8 cellular contexts compared by ENCODE assay signal in genomic region chr13:48400820-48401219, GRCh38. TPM values are rescaled to one million over a fixed set of nuclear protein-coding genes. Genes with fewer than 3 reads are reported as not detected.
DNase-seq lines count a peak whose midpoint lies in the region; ATAC-seq and TF ChIP-seq lines count a peak whose summit lies in the region.

No MANE protein-coding gene starts in this region.

- peaks cover 60% of the 10 kb centered on the region for H3K4me1 Mint-ChIP-seq in activated CD4-positive, alpha-beta memory T cell treated with anti-CD3 and anti-CD28 coated beads, Interleukin-2, amount 10 ng/mL, durations not matched to agents 7 days and 5 days

- POLR2A ChIA-PET in activated CD4-positive, alpha-beta memory T cell treated with anti-CD3 and anti-CD28 coated beads, Interleukin-2, amount 10 ng/mL, durations not matched to agents 7 days and 5 days (lab: Charles Lee) = interaction anchor here (0.8 to 3.9 kb wide), 13 partner anchors 12 to 185 kb away, joined by 3 to 41 read pairs (median 8); partner anchors contain the start of genes LPAR6 and RCBTB2

- H3K4me1 ChIP-seq in DOHH2 (ENCODE audit: control insufficient read depth, low read length) (peaks cover 37% of the 10 kb centered on the region), right cardiac atrium (ENCODE audit: control insufficient read depth, insufficient read depth, low read length) (no peaks in the 10 kb centered on the region)

- no peak overlapping the region for H3K4me3 ChIP-seq in DOHH2 (ENCODE audit: low read length)
- H3K4me3 ChIP-seq in right cardiac atrium (ENCODE audit: low read length) = no peak overlapping the region

- peak overlapping the region; percentile 31 for H3K4me2 ChIP-seq in DOHH2 (ENCODE audit: low read length)

- no peaks in the 10 kb centered on the region; the same call in 1 of the 2 replicates for H4K20me1 ChIP-seq in DOHH2 (ENCODE audit: control insufficient read depth, insufficient read depth, low read depth, low read length)

- WGBS in right cardiac atrium = 29% methylated on average over 1 of the region's 1 CpG

- H3F3A ChIP-seq in DOHH2 (ENCODE audit: control insufficient read depth, insufficient read depth) = no peaks in the 10 kb centered on the region

- H3K9me2 ChIP-seq in DOHH2 (replicated peaks; ENCODE audit: control insufficient read depth, low read length) = no peaks in the 10 kb centered on the region

- H3K27ac ChIP-seq in DOHH2 (ENCODE audit: low read depth, low read length) = 0 out of 2 replicates have a peak overlapping the region, but pooled peaks have one; percentile 4
- H3K27ac ChIP-seq in right cardiac atrium (ENCODE audit: low read length) = no peak overlapping the region

- CTCF ChIA-PET in activated CD4-positive, alpha-beta memory T cell treated with anti-CD3 and anti-CD28 coated beads, Interleukin-2, amount 10 ng/mL, durations not matched to agents 7 days and 5 days (lab: Charles Lee) = interaction anchor here (0.6 to 3.3 kb wide), 6 partner anchors 91 to 181 kb away, joined by 3 to 28 read pairs (median 5); no protein-coding TSS in a partner anchor

- intact Hi-C loops in right cardiac atrium (cut with DNase I) = loop anchor here in 1 of 4 donors (10.0 kb wide), 1 partner anchor 174 kb away; no protein-coding TSS in a partner anchor

- H3K36me3 Mint-ChIP-seq in activated CD4-positive, alpha-beta memory T cell treated with anti-CD3 and anti-CD28 coated beads, Interleukin-2, amount 10 ng/mL, durations not matched to agents 7 days and 5 days (ENCODE audit: low read depth) = peaks cover 33% of the 10 kb centered on the region

- peaks cover 6% of the 10 kb centered on the region for H3K9me3 Mint-ChIP-seq in activated CD4-positive, alpha-beta memory T cell treated with anti-CD3 and anti-CD28 coated beads, Interleukin-2, amount 10 ng/mL, durations not matched to agents 7 days and 5 days

- peak; percentile 48 for ATAC-seq in HG02759 (IDR thresholded peaks at IDR 0.05; ENCODE audit: unreplicated experiment)
- ATAC-seq in right cardiac atrium = peak; percentile 77 to 79
- ATAC-seq in HG02852 (IDR thresholded peaks at IDR 0.05; ENCODE audit: unreplicated experiment) = no peak
- no peak for ATAC-seq in HG03571 (IDR thresholded peaks at IDR 0.05; ENCODE audit: unreplicated experiment)

- peaks cover 6% of the 10 kb centered on the region; the same call in 1 of the 2 replicates for H3K79me2 ChIP-seq in DOHH2 (ENCODE audit: control insufficient read depth, low read length)

- peaks cover 44% of the 10 kb centered on the region for H3K36me3 ChIP-seq in DOHH2 (ENCODE audit: control insufficient read depth, low read length)

- H3K9me3 ChIP-seq in DOHH2 (ENCODE audit: control insufficient read depth, insufficient read depth, low read length) (no peaks in the 10 kb centered on the region), right cardiac atrium (ENCODE audit: control insufficient read depth, low read length) (no peaks in the 10 kb centered on the region)

- no peaks in the 10 kb centered on the region for H3K27me3 ChIP-seq in DOHH2 (ENCODE audit: control insufficient read depth, low read length)
- no peaks in the 10 kb centered on the region for H3K27me3 ChIP-seq in right cardiac atrium (ENCODE audit: control insufficient read depth, insufficient read depth)

- peak overlapping the region; percentile 38 for H3K4me3 Mint-ChIP-seq in activated CD4-positive, alpha-beta memory T cell treated with anti-CD3 and anti-CD28 coated beads, Interleukin-2, amount 10 ng/mL, durations not matched to agents 7 days and 5 days

- no peak for TF ChIP-seq CTCF in DOHH2 (IDR thresholded peaks at IDR 0.05; ENCODE audit: low read depth, low read length, poor library complexity, severe bottlenecking)

- DNase-seq in activated CD4-positive, alpha-beta memory T cell treated with anti-CD3 and anti-CD28 coated beads, Interleukin-2, amount 10 ng/mL, durations not matched to agents 7 days and 5 days = no peak
- no peak for DNase-seq in right cardiac atrium
- peak; percentile 76 for DNase-seq in stromal cell of bone marrow (ENCODE audit: low read depth)
- no peak for DNase-seq in hypothalamus (lab: John Stamatoyannopoulos, UW)

- H3K27ac Mint-ChIP-seq in activated CD4-positive, alpha-beta memory T cell treated with anti-CD3 and anti-CD28 coated beads, Interleukin-2, amount 10 ng/mL, durations not matched to agents 7 days and 5 days = peak overlapping the region; percentile 74

- H3K27me3 Mint-ChIP-seq in activated CD4-positive, alpha-beta memory T cell treated with anti-CD3 and anti-CD28 coated beads, Interleukin-2, amount 10 ng/mL, durations not matched to agents 7 days and 5 days = no peaks in the 10 kb centered on the region

RNA-seq across cellular contexts. Expression of gene LPAR6, which starts 12.1 kb away (rescaled TPM):
- total RNA-seq in activated CD4-positive, alpha-beta memory T cell treated with anti-CD3 and anti-CD28 coated beads, Interleukin-2, amount 10 ng/mL, durations not matched to agents 7 days and 5 days = 100 to 1,000 TPM in 1 of 2 experiments, 10 to 100 TPM in 1; 96.8 to 100 TPM
- 10 to 100 TPM; 11.5 to 17.4 (median 13.6) TPM for total RNA-seq in right cardiac atrium
- 14.3 TPM for polyA plus RNA-seq in right cardiac atrium

Comparison
In these comparisons a context has a peak if more than half of its experiments do, and no peak if none do; other contexts are left out.
1. ATAC-seq: peak in HG02759 (single experiment) and right cardiac atrium (2 of 2); none in HG02852 (single experiment) and HG03571 (single experiment).
2. RNA of gene LPAR6, which starts 12.1 kb away (total RNA-seq): 96.8 to 100 TPM in activated CD4-positive, alpha-beta memory T cell treated with anti-CD3 and anti-CD28 coated beads, Interleukin-2, amount 10 ng/mL, durations not matched to agents 7 days and 5 days; 11.5 to 17.4 TPM in right cardiac atrium; every median in the first group is over 4 times any median in the second.